In the genomic region with DNA sequence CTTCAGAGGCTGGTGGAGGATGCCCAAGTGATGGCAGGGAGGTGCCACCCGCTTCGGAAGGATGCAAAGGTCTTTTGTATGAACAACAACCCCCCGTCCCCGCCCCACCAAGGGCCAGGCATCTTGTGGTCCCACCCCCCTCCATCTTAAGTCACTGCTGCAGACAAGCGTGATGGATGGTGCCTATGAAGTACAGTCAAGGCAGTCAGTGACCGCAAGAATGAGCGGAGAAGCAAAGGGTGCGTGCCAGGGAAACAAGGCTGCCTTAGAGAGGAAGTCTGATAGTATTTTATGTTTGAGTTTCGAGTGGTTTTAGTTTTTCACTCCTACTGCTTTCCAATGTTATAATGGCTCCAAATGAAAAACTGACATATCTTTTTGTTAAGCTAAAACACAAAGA, we compare ENCODE assay signal across 27 cellular contexts.
"Had no signal": no experiment of that assay in that cellular context is flagged by ENCODE, and none has a peak within 500 bp of the region (broad histone marks: within the 10 kb centered on the region; RNA-seq: fewer than 3 reads in every experiment).

No MANE protein-coding gene starts in this region.

- H3K4me1 ChIP-seq: gastrocnemius medialis, parathyroid adenoma, stomach, upper lobe of right lung, uterus had no signal

- H2AFZ ChIP-seq: parathyroid adenoma had no signal

- H3K4me2 ChIP-seq: smooth muscle cell had no signal

- H3K9me3 Mint-ChIP-seq: natural killer cell treated with Interleukin-12 subunit alpha and Interleukin-12 subunit beta and Interleukin-15 and Interleukin-18, amount 100 ng/mL, for 72 hours; stimulated activated effector memory CD8-positive, alpha-beta T cell treated with anti-CD3 and anti-CD28 coated beads, Interleukin-12 subunit alpha, Interleukin-12 subunit beta, amount 100 ng/mL, for 72 hours had no signal

- H3K4me3 ChIP-seq: gastrocnemius medialis, mucosa of descending colon, smooth muscle cell, stomach, thoracic aorta, tibial nerve, upper lobe of right lung, uterus had no signal

- H3K27me3 Mint-ChIP-seq: progenitor cell of endocrine pancreas had no signal

- H3K4me3 Mint-ChIP-seq: mesothelial cell of epicardium; naive B cell; natural killer cell treated with Interleukin-12 subunit alpha and Interleukin-12 subunit beta and Interleukin-15 and Interleukin-18, amount 100 ng/mL, for 72 hours; neural crest cell; stimulated activated effector memory CD8-positive, alpha-beta T cell treated with anti-CD3 and anti-CD28 coated beads, Interleukin-12 subunit alpha, Interleukin-12 subunit beta, amount 100 ng/mL, for 72 hours had no signal

- H3K9me3 ChIP-seq: gastrocnemius medialis, mucosa of descending colon, neutrophil, stomach, thoracic aorta, tibial nerve, upper lobe of right lung, uterus had no signal

- ATAC-seq: gastrocnemius medialis; left lobe of liver; mucosa of descending colon; natural killer cell treated with Interleukin-12 subunit alpha and Interleukin-12 subunit beta and Interleukin-15 and Interleukin-18, amount 100 ng/mL, for 72 hours; sciatic nerve; stimulated activated effector memory CD8-positive, alpha-beta T cell treated with anti-CD3 and anti-CD28 coated beads, Interleukin-12 subunit alpha, Interleukin-12 subunit beta, amount 100 ng/mL, for 72 hours; upper lobe of right lung had no signal

- FAIRE-seq: keratinocyte had no signal

- H3K27me3 ChIP-seq: neutrophil, tibial nerve, upper lobe of right lung, uterus had no signal

- H3K36me3 ChIP-seq: gastrocnemius medialis, neutrophil, stomach, thoracic aorta, tibial nerve, upper lobe of right lung, uterus had no signal

- H3K9ac ChIP-seq: parathyroid adenoma had no signal

- H3K79me2 ChIP-seq: parathyroid adenoma had no signal

- H3K27ac Mint-ChIP-seq: mesothelial cell of epicardium; naive B cell; natural killer cell treated with Interleukin-12 subunit alpha and Interleukin-12 subunit beta and Interleukin-15 and Interleukin-18, amount 100 ng/mL, for 72 hours; progenitor cell of endocrine pancreas; stimulated activated effector memory CD8-positive, alpha-beta T cell treated with anti-CD3 and anti-CD28 coated beads, Interleukin-12 subunit alpha, Interleukin-12 subunit beta, amount 100 ng/mL, for 72 hours had no signal

- H3K4me1 Mint-ChIP-seq: naive B cell; stimulated activated effector memory CD8-positive, alpha-beta T cell treated with anti-CD3 and anti-CD28 coated beads, Interleukin-12 subunit alpha, Interleukin-12 subunit beta, amount 100 ng/mL, for 72 hours had no signal

- DNase-seq: cortex of kidney; effector CD4-positive, alpha-beta T cell; gastrocnemius medialis; head of caudate nucleus; mesenchymal stem cell; mucosa of descending colon; naive B cell; stimulated activated CD4-positive, alpha-beta T cell treated with anti-CD3 and anti-CD28 coated beads, Interleukin-12 subunit alpha, Interleukin-12 subunit beta, amount 100 ng/mL, for 4 hours; stimulated activated CD4-positive, alpha-beta T cell treated with anti-CD3 and anti-CD28 coated beads, Interleukin-1b, Interleukin-23, amount 100 ng/mL, for 48 hours; stimulated activated CD4-positive, alpha-beta T cell treated with anti-CD3 and anti-CD28 coated beads, Interleukin-4, amount 100 ng/mL, for 24 hours; stimulated activated naive CD4-positive, alpha-beta T cell treated with Interleukin-2 at 50 U/mL for 16 hours; stomach; upper lobe of right lung; uterus had no signal

- H3K27ac ChIP-seq: gastrocnemius medialis, neutrophil, parathyroid adenoma, stomach, thoracic aorta, upper lobe of right lung, uterus had no signal

- H3K36me3 Mint-ChIP-seq: mesothelial cell of epicardium; naive B cell; natural killer cell treated with Interleukin-12 subunit alpha and Interleukin-12 subunit beta and Interleukin-15 and Interleukin-18, amount 100 ng/mL, for 72 hours; stimulated activated effector memory CD8-positive, alpha-beta T cell treated with anti-CD3 and anti-CD28 coated beads, Interleukin-12 subunit alpha, Interleukin-12 subunit beta, amount 100 ng/mL, for 72 hours had no signal
